In the genomic region with DNA sequence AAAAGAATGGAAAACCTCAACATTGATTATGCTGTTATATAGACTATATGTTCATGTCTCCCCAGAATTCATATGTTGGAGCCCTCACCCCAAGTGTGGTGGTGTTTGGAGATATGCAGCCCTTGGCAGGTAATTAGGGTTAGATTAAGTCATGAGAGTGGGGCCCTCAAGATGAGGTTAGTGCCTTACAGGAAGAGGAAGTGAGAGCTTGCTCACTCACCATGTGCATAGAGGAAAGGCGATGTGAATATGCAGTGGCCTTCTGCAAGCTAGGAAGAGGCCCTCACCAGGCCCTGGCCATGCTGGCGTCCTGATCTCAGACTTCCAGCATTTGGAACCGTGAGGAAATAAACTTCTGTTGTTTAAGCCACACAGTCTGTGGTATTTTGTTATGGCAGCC, we compare ENCODE assay signal across 11 cellular contexts. TPM values are rescaled to one million over a fixed set of nuclear protein-coding genes. Genes with fewer than 3 reads are reported as not detected.
A peak's percentile ranks its signal among the peaks of the same experiment; 100 is the strongest.
DNase-seq lines count a peak whose midpoint lies in the region; ATAC-seq, FAIRE-seq and TF ChIP-seq lines count a peak whose summit lies in the region.
"Had no signal": no experiment of that assay in that cellular context is flagged by ENCODE, and none has a peak within 500 bp of the region (broad histone marks: within the 10 kb centered on the region; RNA-seq: fewer than 3 reads in every experiment).

No MANE protein-coding gene starts in this region.

- H3K27me3 Mint-ChIP-seq in Caco-2 (ENCODE audit: insufficient read depth, unreplicated experiment) = no peaks in the 10 kb centered on the region
- no peaks in the 10 kb centered on the region for H3K27me3 Mint-ChIP-seq in type B pancreatic cell

- intact Hi-C loops in K562 (cut with micrococcal nuclease) = no loop called here
- intact Hi-C loops in Caco-2 (cut with micrococcal nuclease; ENCODE audit: unreplicated experiment) = no loop called here

- no peak for TF ChIP-seq RAD21 in K562 (CRISPR knock-in tag; conservative IDR thresholded peaks at IDR 0.05 in 1 of 2, IDR thresholded peaks at IDR 0.05 in 1 of 2)

- CTCF ChIA-PET in K562 (lab: Yijun Ruan, JAX; ENCODE audit: low intra/inter-chr PET ratio) (no interaction called here), Caco-2 (lab: Charles Lee) (no interaction called here)

- H3K36me3 ChIP-seq in K562 (ENCODE audit: control insufficient read depth, insufficient read depth, low read length) = peaks cover 51% of the 10 kb centered on the region; the same call in 2 of the 3 replicates
- no peaks in the 10 kb centered on the region; the same call in none of the 2 replicates for H3K36me3 ChIP-seq in Caco-2 (ENCODE audit: control insufficient read depth, insufficient read depth, low read length)

- no peak overlapping the region for H3K9ac ChIP-seq in K562 (ENCODE audit: insufficient read depth in 1 of 2, low read depth in 2 of 2, low read length in 2 of 2)

- WGBS in K562 (ENCODE audit: insufficient coverage, low coverage, missing lambda C conversion rate) = 88% methylated on average over 3 of the region's 3 CpGs

- H3K9me3 ChIP-seq in K562 (replicated peaks; ENCODE audit: control insufficient read depth, insufficient read depth, low read depth, low read length) = no peaks in the 10 kb centered on the region
- 0 out of 2 replicates have a peak, but pooled peaks cover 4% of the 10 kb centered on the region for H3K9me3 ChIP-seq in Caco-2
- H3K9me3 ChIP-seq: lower lobe of right lung had no signal

- no peak overlapping the region for H3K27ac Mint-ChIP-seq in Caco-2 (ENCODE audit: unreplicated experiment)
- H3K27ac Mint-ChIP-seq in type B pancreatic cell = no peak overlapping the region

- no peaks in the 10 kb centered on the region for H4K20me1 ChIP-seq in K562 (replicated peaks; ENCODE audit: control insufficient read depth, insufficient read depth, low read length)

- H3K4me3 Mint-ChIP-seq in Caco-2 (ENCODE audit: unreplicated experiment) (no peak overlapping the region), type B pancreatic cell (no peak overlapping the region)

- POLR2A ChIA-PET in K562 (lab: Yijun Ruan, JAX) = interaction anchor here (0.6 kb wide), 2 partner anchors 80 to 266 kb away, joined by 3 read pairs; no protein-coding TSS in a partner anchor
- POLR2A ChIA-PET in Caco-2 (lab: Charles Lee) = no interaction called here

- H3K27me3 ChIP-seq in K562 (ENCODE audit: control insufficient read depth in 2 of 2, insufficient read depth in 2 of 2, low read length in 2 of 2) (no peaks in the 10 kb centered on the region), Caco-2 (replicated peaks; ENCODE audit: control insufficient read depth, insufficient read depth, low read length) (no peaks in the 10 kb centered on the region)

- in situ Hi-C loops in K562 (cut with MboI) = no loop called here

- TF ChIP-seq POLR2A in K562 (conservative IDR thresholded peaks at IDR 0.05) = no peak

- BruUV-seq in K562 (replicated peaks; lab: Mats Ljungman, UMichigan) (no TSS peak), Caco-2 (replicated peaks; lab: Mats Ljungman, UMichigan) (no TSS peak)

- H3K9me1 ChIP-seq in K562 (ENCODE audit: control insufficient read depth, insufficient read depth, low read length) = no peaks in the 10 kb centered on the region

- H3K4me2 ChIP-seq in K562 (ENCODE audit: insufficient read depth, low read length) = no peak overlapping the region

- peaks cover 6% of the 10 kb centered on the region for H3K9me3 Mint-ChIP-seq in Caco-2 (ENCODE audit: unreplicated experiment)
- H3K9me3 Mint-ChIP-seq in type B pancreatic cell = no peaks in the 10 kb centered on the region

- ATAC-seq in GM21528 (IDR thresholded peaks at IDR 0.05; ENCODE audit: low FRiP score, unreplicated experiment) (peak; percentile 88), HG03520 (IDR thresholded peaks at IDR 0.05; ENCODE audit: unreplicated experiment) (peak; percentile 92), K562 (peak; percentile 44)

- FAIRE-seq in GM18507 (lab: Jason Lieb, UNC) (peak; percentile 62), K562 (lab: Jason Lieb, UNC) (no peak)
- FAIRE-seq: endometrium had no signal

- H3K36me3 Mint-ChIP-seq in Caco-2 (ENCODE audit: insufficient read depth, unreplicated experiment) (peaks cover 76% of the 10 kb centered on the region), type B pancreatic cell (peaks cover 64% of the 10 kb centered on the region)

- H3K4me1 Mint-ChIP-seq in Caco-2 (ENCODE audit: low read depth, unreplicated experiment) (no peaks in the 10 kb centered on the region), type B pancreatic cell (ENCODE audit: unreplicated experiment) (no peaks in the 10 kb centered on the region)

- H3K4me1 ChIP-seq in K562 (replicated peaks in 1 of 2; ENCODE audit: control insufficient read depth in 2 of 2, insufficient read depth in 2 of 2, low read length in 2 of 2) (no peaks in the 10 kb centered on the region), Caco-2 (no peaks in the 10 kb centered on the region; the same call in 1 of the 2 replicates)
- H3K4me1 ChIP-seq: lower lobe of right lung had no signal

- DNase-seq in GM18507 (ENCODE audit: extremely low spot score, insufficient read length, low read depth) = no peak
- DNase-seq in K562 (ENCODE audit: extremely low read depth in 1 of 4, low spot score in 3 of 4) = no peak
- no peak for DNase-seq in A172 (ENCODE audit: low spot score)
- no peak for DNase-seq in 8988T
- no peak for DNase-seq in Caco-2
- no peak for DNase-seq in type B pancreatic cell (ENCODE audit: extremely low spot score, unreplicated experiment)
- DNase-seq: lower lobe of right lung, NCI-H2081 treated with DMSO at 0.1 percent for 48 hours had no signal

- no peak overlapping the region for H2AFZ ChIP-seq in K562 (ENCODE audit: low read depth, low read length)

- H3K27ac ChIP-seq in K562 (ENCODE audit: extremely low read depth, low read depth, low read length) = no peak overlapping the region
- H3K27ac ChIP-seq: lower lobe of right lung had no signal

- no peaks in the 10 kb centered on the region for H3K79me2 ChIP-seq in K562 (ENCODE audit: control insufficient read depth, insufficient read depth, low read length)

- no peak for TF ChIP-seq EP300 in K562 (IDR thresholded peaks at IDR 0.05; ENCODE audit: low read length)

- TF ChIP-seq CTCF in K562 (IDR thresholded peaks at IDR 0.05 in 2 of 3, conservative IDR thresholded peaks at IDR 0.05 in 1 of 3; ENCODE audit: insufficient read depth in 2 of 3, low read depth in 1 of 3, low read length in 3 of 3) (no peak), Caco-2 (IDR thresholded peaks at IDR 0.05; ENCODE audit: insufficient read depth in 1 of 2, low read depth in 1 of 2, low read length in 1 of 2, severe bottlenecking in 1 of 2, unreplicated experiment in 1 of 2) (no peak), type B pancreatic cell (conservative IDR thresholded peaks at IDR 0.05) (no peak)

- H3K4me3 ChIP-seq in K562 (no peak overlapping the region), Caco-2 (ENCODE audit: low read depth, low read length) (no peak overlapping the region)
- H3K4me3 ChIP-seq: lower lobe of right lung had no signal

TF ChIP-seq in K562, 482 proteins besides CTCF, POLR2A, EP300 and RAD21:
- TF ChIP-seq SPI1 (IDR thresholded peaks at IDR 0.05; ENCODE audit: borderline replicate concordance, low read depth, low read length) (peak; percentile 67), PHF20 (IDR thresholded peaks at IDR 0.05; ENCODE audit: partially characterized antibody) (no peak)
TF ChIP-seq in K562: peak in this region for 1.

RNA-seq across cellular contexts. Expression of gene ZNF33A, which starts 14.8 kb away (rescaled TPM):
- 22.5 and 36.3 TPM in 2 replicates for total RNA-seq in K562 (2011; cell fraction: chromatin; rRNA removed; ENCODE audit: low replicate concordance)
- total RNA-seq in K562 (2011; cell fraction: nucleolus; rRNA removed) = 10.8 and 13.6 TPM in 2 replicates
- total RNA-seq in K562 (2011; cell fraction: nucleoplasm; rRNA removed) = 32.3 and 55.7 TPM in 2 replicates
- total RNA-seq in K562 (2014; rRNA removed) (8.1 and 12.7 TPM in 2 replicates), K562 (2014; rRNA removed; fragmentation: Illumina TruSeq; extraction: Trizol) (27.5 and 30.3 TPM in 2 replicates), K562 (2015; rRNA removed; fragmentation: Illumina TruSeq; extraction: Trizol) (20.1 and 23.2 TPM in 2 replicates), K562 (2021) (15.0 and 16.4 TPM in 2 replicates), Caco-2 (2022) (33.9 and 36.3 TPM in 2 replicates), type B pancreatic cell (ENCODE audit: low replicate concordance) (31.5 and 32.2 TPM in 2 replicates)
- polyA plus RNA-seq in K562 (2011; rRNA removed) (16.4 and 19.0 TPM in 2 replicates), K562 (2014; fragmentation: Illumina TruSeq; extraction: Trizol) (17.1 and 17.6 TPM in 2 replicates), K562 (2014; fragmentation: Nextera tagmentation; extraction: Ambion mirVana) (10 to 100 TPM; 12.7 TPM), K562 (2014; rRNA removed) (11.7 and 12.6 TPM in 2 replicates)
- polyA plus RNA-seq in K562 (2011; cell fraction: cytosol; rRNA removed) = 3.0 and 10.5 TPM in 2 replicates
- polyA plus RNA-seq in K562 (2011; cell fraction: nucleus; rRNA removed) = 7.6 and 15.5 TPM in 2 replicates
- 10.8 and 11.6 TPM in 2 replicates for polyA plus RNA-seq in K562 (2012)
- polyA minus RNA-seq in K562 (2011; rRNA and poly(A)+ RNA removed) = 26.6 and 42.6 TPM in 2 replicates
- 4.9 and 8.2 TPM in 2 replicates for polyA minus RNA-seq in K562 (2011; cell fraction: cytosol; rRNA and poly(A)+ RNA removed)
- 13.9 and 20.9 TPM in 2 replicates for polyA minus RNA-seq in K562 (2011; cell fraction: nucleus; rRNA and poly(A)+ RNA removed)
- total RNA-seq in A172 (2014; rRNA removed; shearing (Covaris generic)) = 17.4 and 18.4 TPM in 2 replicates

RNA-seq across cellular contexts. Expression of gene ZNF25, which starts 48.8 kb away (rescaled TPM):
- total RNA-seq in K562 (2011; cell fraction: chromatin; rRNA removed; ENCODE audit: low replicate concordance) = 0.74 and 3.3 TPM in 2 replicates
- 0.67 and 1.2 TPM in 2 replicates for total RNA-seq in K562 (2011; cell fraction: nucleolus; rRNA removed)
- 1.8 and 2.8 TPM in 2 replicates for total RNA-seq in K562 (2011; cell fraction: nucleoplasm; rRNA removed)
- total RNA-seq in K562 (2014; rRNA removed) = 0.68 and 0.98 TPM in 2 replicates
- total RNA-seq in K562 (2014; rRNA removed; fragmentation: Illumina TruSeq; extraction: Trizol) = 2.3 and 3.0 TPM in 2 replicates
- 1.9 and 2.1 TPM in 2 replicates for total RNA-seq in K562 (2015; rRNA removed; fragmentation: Illumina TruSeq; extraction: Trizol)
- 1.2 and 1.6 TPM in 2 replicates for total RNA-seq in K562 (2021)
- polyA plus RNA-seq in K562 (2011; rRNA removed) = 2.2 and 2.4 TPM in 2 replicates
- polyA plus RNA-seq in K562 (2011; cell fraction: cytosol; rRNA removed) = 0.33 and 0.80 TPM in 2 replicates
- polyA plus RNA-seq in K562 (2011; cell fraction: nucleus; rRNA removed) = 2.1 and 3.7 TPM in 2 replicates
- 0.89 and 1.2 TPM in 2 replicates for polyA plus RNA-seq in K562 (2012)
- polyA plus RNA-seq in K562 (2014; fragmentation: Illumina TruSeq; extraction: Trizol) = 1.5 and 1.9 TPM in 2 replicates
- polyA plus RNA-seq in K562 (2014; fragmentation: Nextera tagmentation; extraction: Ambion mirVana) = 1 to 10 TPM in 1 of 2 experiments, under 1 TPM in 1; 0.62 to 1.1 TPM
- 1.00 and 1.3 TPM in 2 replicates for polyA plus RNA-seq in K562 (2014; rRNA removed)
- polyA minus RNA-seq in K562 (2011; rRNA and poly(A)+ RNA removed) = 1.8 and 3.3 TPM in 2 replicates
- 0.86 and 1.8 TPM in 2 replicates for polyA minus RNA-seq in K562 (2011; cell fraction: cytosol; rRNA and poly(A)+ RNA removed)
- 0.67 and 1.3 TPM in 2 replicates for polyA minus RNA-seq in K562 (2011; cell fraction: nucleus; rRNA and poly(A)+ RNA removed)
- total RNA-seq in A172 (2014; rRNA removed; shearing (Covaris generic)) = 9.0 and 11.1 TPM in 2 replicates
- 1.5 and 1.7 TPM in 2 replicates for total RNA-seq in Caco-2 (2022)
- total RNA-seq in type B pancreatic cell (ENCODE audit: low replicate concordance) = 2.0 and 6.9 TPM in 2 replicates
